ENCODE assay signal across 8 cellular contexts in the genomic region with DNA sequence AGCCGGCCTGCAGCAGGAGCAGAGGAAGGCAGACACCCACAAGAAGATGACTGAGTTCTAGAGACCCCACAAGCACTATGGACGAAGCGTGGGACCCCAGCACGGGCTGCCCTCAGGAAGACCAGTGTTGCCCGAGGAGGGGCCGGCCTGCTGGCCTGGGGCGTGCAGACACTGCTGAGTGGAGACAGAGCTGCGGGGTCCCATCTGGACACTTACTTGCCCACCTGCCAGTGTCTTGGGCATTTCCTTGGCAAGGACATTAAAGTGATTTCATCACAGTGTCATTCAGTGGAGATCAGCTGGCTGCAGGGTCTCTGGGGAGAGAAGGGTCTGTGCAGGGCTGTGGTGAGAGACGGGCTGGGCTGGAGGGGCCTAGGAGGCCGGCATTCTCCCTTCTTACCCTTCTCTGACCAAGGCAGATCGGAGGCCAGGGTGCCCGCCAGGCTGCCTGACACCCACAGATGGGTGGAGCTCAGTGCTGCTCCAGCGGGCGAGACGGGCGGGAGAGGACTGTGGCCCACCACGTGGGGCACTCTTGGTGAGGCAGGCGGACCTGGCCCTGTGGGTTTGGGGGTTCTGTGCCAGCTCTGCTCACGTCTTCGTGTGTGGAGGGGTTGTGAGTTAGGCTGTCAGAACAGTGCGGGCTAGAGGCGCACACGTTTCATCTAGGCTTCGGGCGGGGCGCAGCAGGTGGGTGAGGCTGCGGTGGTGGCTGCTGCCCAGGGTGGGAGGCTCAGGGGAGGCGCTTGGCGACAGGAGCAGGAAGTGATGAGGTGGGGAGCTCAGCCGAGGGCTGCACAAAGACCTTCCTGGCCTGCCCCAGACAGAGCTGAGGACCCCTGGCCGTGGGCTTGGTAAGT. TPM values are rescaled to one million over a fixed set of nuclear protein-coding genes. Genes with fewer than 3 reads are reported as not detected.
DNase-seq lines count a peak whose midpoint lies in the region; ATAC-seq and TF ChIP-seq lines count a peak whose summit lies in the region.

A gene with protein sequence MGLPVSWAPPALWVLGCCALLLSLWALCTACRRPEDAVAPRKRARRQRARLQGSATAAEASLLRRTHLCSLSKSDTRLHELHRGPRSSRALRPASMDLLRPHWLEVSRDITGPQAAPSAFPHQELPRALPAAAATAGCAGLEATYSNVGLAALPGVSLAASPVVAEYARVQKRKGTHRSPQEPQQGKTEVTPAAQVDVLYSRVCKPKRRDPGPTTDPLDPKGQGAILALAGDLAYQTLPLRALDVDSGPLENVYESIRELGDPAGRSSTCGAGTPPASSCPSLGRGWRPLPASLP (plus strand): TSS at position 806 of the 860 bp plus-strand sequence. CDS start 886 bp downstream, outside the sequence.

- ATAC-seq in GM18498 (IDR thresholded peaks at IDR 0.05; ENCODE audit: unreplicated experiment) (peak; percentile 20), HG03342 (IDR thresholded peaks at IDR 0.05; ENCODE audit: unreplicated experiment) (no peak), HG02884 (IDR thresholded peaks at IDR 0.05; ENCODE audit: unreplicated experiment) (no peak), GM18868 (IDR thresholded peaks at IDR 0.05; ENCODE audit: unreplicated experiment) (no peak), HG02588 (IDR thresholded peaks at IDR 0.05; ENCODE audit: unreplicated experiment) (no peak)

- in situ Hi-C loops in mammary epithelial cell (cut with MboI; ENCODE audit: low sequenced_read_pairs in 2 of 2) = no loop called here

- no TSS peak for BruUV-seq in mammary epithelial cell (replicated peaks; lab: Mats Ljungman, UMichigan)

- peaks cover 19% of the 10 kb centered on the region for H3K36me3 Mint-ChIP-seq in T-helper 2 cell treated with Interferon-gamma antibody and Interleukin-4, amounts not matched to agents 5 μg/mL and 100 μg/mL, for 36 hours (ENCODE audit: low read depth)
- H3K36me3 Mint-ChIP-seq in progenitor cell of endocrine pancreas (ENCODE audit: insufficient read depth) = peaks cover 17% of the 10 kb centered on the region

- no peaks in the 10 kb centered on the region for H4K20me1 ChIP-seq in mammary epithelial cell (ENCODE audit: insufficient read depth, low read length)

- H3K9me3 Mint-ChIP-seq in T-helper 2 cell treated with Interferon-gamma antibody and Interleukin-4, amounts not matched to agents 5 μg/mL and 100 μg/mL, for 36 hours = no peaks in the 10 kb centered on the region
- H3K9me3 Mint-ChIP-seq in progenitor cell of endocrine pancreas (ENCODE audit: low read depth) = no peaks in the 10 kb centered on the region

- peak; percentile 35 for DNase-seq in T-helper 2 cell treated with Interferon-gamma antibody and Interleukin-4, amounts not matched to agents 5 μg/mL and 100 μg/mL, for 36 hours (ENCODE audit: low spot score)
- DNase-seq in mammary epithelial cell (no peak), progenitor cell of endocrine pancreas (ENCODE audit: low spot score, unreplicated experiment) (no peak)

- no peak within 1 kb of the TSS for H3K4me3 ChIP-seq in mammary epithelial cell (replicated peaks in 1 of 3; ENCODE audit: insufficient read depth in 1 of 3, low read depth in 2 of 3, low read length in 3 of 3)

- H3K4me2 ChIP-seq in mammary epithelial cell (ENCODE audit: insufficient read depth, low read depth, low read length) = peak within 1 kb of the TSS; percentile 52

- H3K27me3 Mint-ChIP-seq in T-helper 2 cell treated with Interferon-gamma antibody and Interleukin-4, amounts not matched to agents 5 μg/mL and 100 μg/mL, for 36 hours (ENCODE audit: low read depth) = no peaks in the 10 kb centered on the region
- H3K27me3 Mint-ChIP-seq in progenitor cell of endocrine pancreas = peaks cover 6% of the 10 kb centered on the region

- H2AFZ ChIP-seq in mammary epithelial cell (ENCODE audit: low read depth, low read length) = no peak within 1 kb of the TSS

- peak within 1 kb of the TSS; percentile 90 for H3K4me3 Mint-ChIP-seq in T-helper 2 cell treated with Interferon-gamma antibody and Interleukin-4, amounts not matched to agents 5 μg/mL and 100 μg/mL, for 36 hours
- H3K4me3 Mint-ChIP-seq in progenitor cell of endocrine pancreas (ENCODE audit: low read depth) = no peak within 1 kb of the TSS

- peaks cover 28% of the 10 kb centered on the region for H3K79me2 ChIP-seq in mammary epithelial cell (ENCODE audit: insufficient read depth, low read length)

- intact Hi-C loops in mammary epithelial cell (cut with micrococcal nuclease) = no loop called here

- 72% methylated on average over 16 of the region's 31 CpGs for WGBS in mammary epithelial cell (ENCODE audit: low coverage, missing lambda C conversion rate)

- CTCF ChIA-PET in mammary epithelial cell (lab: Charles Lee; ENCODE audit: low non-redundant PET) = no interaction called here

- no peaks in the 10 kb centered on the region for H3K27me3 ChIP-seq in mammary epithelial cell (ENCODE audit: insufficient read depth, low read length)

- peak within 1 kb of the TSS; percentile 88 for H3K27ac Mint-ChIP-seq in T-helper 2 cell treated with Interferon-gamma antibody and Interleukin-4, amounts not matched to agents 5 μg/mL and 100 μg/mL, for 36 hours
- peak within 1 kb of the TSS; percentile 37 for H3K27ac Mint-ChIP-seq in progenitor cell of endocrine pancreas

- TF ChIP-seq CTCF in mammary epithelial cell (conservative IDR thresholded peaks at IDR 0.05 in 1 of 2, IDR thresholded peaks at IDR 0.05 in 1 of 2; ENCODE audit: extremely low read depth in 1 of 2, insufficient read depth in 1 of 2, low read depth in 1 of 2, low read length in 2 of 2) (no peak), progenitor cell of endocrine pancreas (IDR thresholded peaks at IDR 0.05; ENCODE audit: unreplicated experiment) (no peak)

- H3K27ac ChIP-seq in mammary epithelial cell (ENCODE audit: insufficient read depth, low read depth, low read length) = no peak within 1 kb of the TSS

- dilution Hi-C loops in mammary epithelial cell (cut with HindIII; ENCODE audit: low sequenced_read_pairs) = no loop called here

- peaks cover 2% of the 10 kb centered on the region for H3K36me3 ChIP-seq in mammary epithelial cell (ENCODE audit: insufficient read depth, low read length)

- H3K9me3 ChIP-seq in mammary epithelial cell (replicated peaks; ENCODE audit: insufficient read depth, low read length) = no peaks in the 10 kb centered on the region

- H3K4me1 Mint-ChIP-seq in T-helper 2 cell treated with Interferon-gamma antibody and Interleukin-4, amounts not matched to agents 5 μg/mL and 100 μg/mL, for 36 hours (ENCODE audit: low read depth) = peaks cover 20% of the 10 kb centered on the region
- no peaks in the 10 kb centered on the region for H3K4me1 Mint-ChIP-seq in progenitor cell of endocrine pancreas (ENCODE audit: low read depth)

- H3K9ac ChIP-seq in mammary epithelial cell (ENCODE audit: insufficient read depth, low read length) = no peak within 1 kb of the TSS

- peaks cover 28% of the 10 kb centered on the region for H3K4me1 ChIP-seq in mammary epithelial cell (ENCODE audit: insufficient read depth, low read length)

RNA-seq across cellular contexts. Expression of the gene that starts here (rescaled TPM):
- 1 to 10 TPM; 2.7 to 8.1 TPM for total RNA-seq in mammary epithelial cell
- 2.0 TPM for polyA plus RNA-seq in mammary epithelial cell
- not detected for polyA minus RNA-seq in mammary epithelial cell
- total RNA-seq in progenitor cell of endocrine pancreas = 17.2 and 21.0 TPM in 2 replicates
